ENCODE assay signal across 22 cellular contexts in the genomic region with DNA sequence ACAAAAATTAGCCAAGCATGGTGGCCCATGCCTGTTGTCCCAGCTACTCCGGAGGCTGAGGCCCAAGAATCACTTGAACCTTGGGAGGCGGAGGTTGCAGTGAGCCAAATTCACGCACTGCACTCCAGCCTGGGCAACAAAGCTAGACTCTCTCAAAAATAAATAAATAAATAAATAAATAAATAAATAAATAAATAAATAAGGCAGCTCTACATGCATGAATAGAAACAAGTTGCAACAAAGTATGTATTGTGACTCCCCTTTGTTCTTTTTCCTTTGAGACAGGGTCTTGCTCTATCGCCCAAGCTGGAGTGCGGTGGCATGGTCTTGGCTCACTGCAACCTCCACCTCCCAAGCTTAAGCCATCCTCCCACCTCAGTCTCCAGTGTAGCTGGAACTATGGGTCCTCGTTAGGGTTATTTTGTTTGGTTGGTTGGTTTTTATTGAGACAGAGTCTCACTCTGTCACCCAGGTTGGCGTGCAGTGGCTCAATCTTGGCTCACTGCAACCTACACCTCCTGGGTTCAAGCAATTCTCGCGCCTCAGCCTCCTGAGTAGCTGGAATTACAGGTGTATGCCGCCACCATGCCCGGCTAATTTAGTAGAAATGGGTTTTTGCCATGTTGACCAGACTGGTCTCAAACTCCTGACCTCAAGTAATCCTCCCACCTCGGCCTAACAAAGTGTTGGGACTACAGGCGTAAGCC. TPM values are rescaled to one million over a fixed set of nuclear protein-coding genes. Genes with fewer than 3 reads are reported as not detected.
DNase-seq lines count a peak whose midpoint lies in the region; ATAC-seq, FAIRE-seq and TF ChIP-seq lines count a peak whose summit lies in the region.
"Had no signal": no experiment of that assay in that cellular context is flagged by ENCODE, and none has a peak within 500 bp of the region (broad histone marks: within the 10 kb centered on the region; RNA-seq: fewer than 3 reads in every experiment).

No MANE protein-coding gene starts in this region.

- ATAC-seq in K562 (no peak), natural killer cell (no peak), HG02642 (IDR thresholded peaks at IDR 0.05; ENCODE audit: poor library complexity, unreplicated experiment) (no peak), HG03469 (IDR thresholded peaks at IDR 0.05; ENCODE audit: unreplicated experiment) (no peak)
- ATAC-seq in stimulated activated memory B cell treated with anti-CD40 and anti-IgM and Interleukin-4, amounts not matched to agents 10 μg/mL and 1 μg/mL and 100 μg/mL, for 72 hours = no peak
- ATAC-seq: mucosa of descending colon, psoas muscle had no signal

- H3K9ac ChIP-seq in K562 (ENCODE audit: insufficient read depth in 1 of 2, low read depth in 2 of 2, low read length in 2 of 2) = no peak overlapping the region

- H3K27me3 Mint-ChIP-seq in MCF 10A (ENCODE audit: insufficient read depth, unreplicated experiment) (no peaks in the 10 kb centered on the region), natural killer cell (ENCODE audit: low read depth in 2 of 2) (no peaks in the 10 kb centered on the region)
- H3K27me3 Mint-ChIP-seq in stimulated activated memory B cell treated with anti-CD40 and anti-IgM and Interleukin-4, amounts not matched to agents 10 μg/mL and 1 μg/mL and 100 μg/mL, for 72 hours = no peaks in the 10 kb centered on the region

- no peak for DNase-seq in breast epithelium (ENCODE audit: low spot score in 2 of 2)
- DNase-seq in MCF 10A (ENCODE audit: unreplicated experiment) = no peak
- no peak for DNase-seq in K562 (ENCODE audit: extremely low read depth in 1 of 4, low spot score in 3 of 4)
- DNase-seq in natural killer cell = no peak
- DNase-seq in activated gamma-delta T cell treated with Interleukin-2 at 50 U/mL for 16 hours = no peak
- DNase-seq: ACHN; activated CD4-positive, alpha-beta T cell treated with anti-CD3 and anti-CD28 coated beads for 4 hours; mucosa of descending colon; NCI-H1105; NCI-H2029; NCI-H2227 treated with DMSO at 0.1 percent for 48 hours; NCI-H82; psoas muscle; SHP77; stimulated activated naive CD4-positive, alpha-beta T cell; transverse colon had no signal

- H3K4me3 ChIP-seq in breast epithelium (no peak overlapping the region), K562 (no peak overlapping the region)
- H3K4me3 ChIP-seq: cardiac muscle cell, mucosa of descending colon, psoas muscle, transverse colon had no signal

- no peak for TF ChIP-seq RAD21 in K562 (CRISPR knock-in tag; conservative IDR thresholded peaks at IDR 0.05 in 1 of 2, IDR thresholded peaks at IDR 0.05 in 1 of 2)

- no peak overlapping the region for H3K4me3 Mint-ChIP-seq in MCF 10A (ENCODE audit: unreplicated experiment)
- H3K4me3 Mint-ChIP-seq in natural killer cell = no peak overlapping the region
- H3K4me3 Mint-ChIP-seq in stimulated activated memory B cell treated with anti-CD40 and anti-IgM and Interleukin-4, amounts not matched to agents 10 μg/mL and 1 μg/mL and 100 μg/mL, for 72 hours = no peak overlapping the region

- H3K4me2 ChIP-seq in K562 (ENCODE audit: insufficient read depth, low read length) = no peak overlapping the region

- intact Hi-C loops in breast epithelium (cut with DNase I; ENCODE audit: low total_unique reads) = no loop called here
- intact Hi-C loops in MCF 10A (cut with micrococcal nuclease) = no loop called here
- intact Hi-C loops in K562 (cut with micrococcal nuclease) = no loop called here
- intact Hi-C loops in natural killer cell (cut with micrococcal nuclease) = no loop called here

- peaks cover 18% of the 10 kb centered on the region for H3K4me1 Mint-ChIP-seq in MCF 10A (ENCODE audit: insufficient read depth, unreplicated experiment)
- H3K4me1 Mint-ChIP-seq in natural killer cell = peaks cover 47 to 53% of the 10 kb centered on the region in 2 donors
- H3K4me1 Mint-ChIP-seq in stimulated activated memory B cell treated with anti-CD40 and anti-IgM and Interleukin-4, amounts not matched to agents 10 μg/mL and 1 μg/mL and 100 μg/mL, for 72 hours = peaks cover 62% of the 10 kb centered on the region

- H3K36me3 Mint-ChIP-seq in MCF 10A (ENCODE audit: insufficient read depth, unreplicated experiment) (peaks cover 6% of the 10 kb centered on the region), natural killer cell (no peaks in the 10 kb centered on the region)
- H3K36me3 Mint-ChIP-seq in stimulated activated memory B cell treated with anti-CD40 and anti-IgM and Interleukin-4, amounts not matched to agents 10 μg/mL and 1 μg/mL and 100 μg/mL, for 72 hours = peaks cover 18% of the 10 kb centered on the region

- BruUV-seq in MCF 10A (replicated peaks; lab: Mats Ljungman, UMichigan) = no TSS peak
- no TSS peak for BruUV-seq in K562 (replicated peaks; lab: Mats Ljungman, UMichigan)

- H3K27ac Mint-ChIP-seq in MCF 10A (ENCODE audit: low read depth, unreplicated experiment) (no peak overlapping the region), natural killer cell (peak overlapping the region; percentile 43 to 60)
- no peak overlapping the region for H3K27ac Mint-ChIP-seq in stimulated activated memory B cell treated with anti-CD40 and anti-IgM and Interleukin-4, amounts not matched to agents 10 μg/mL and 1 μg/mL and 100 μg/mL, for 72 hours

- no peak for FAIRE-seq in K562 (lab: Jason Lieb, UNC)

- H3K36me3 ChIP-seq in breast epithelium = no peaks in the 10 kb centered on the region
- peaks cover 29% of the 10 kb centered on the region for H3K36me3 ChIP-seq in K562 (ENCODE audit: control insufficient read depth, insufficient read depth, low read length)
- H3K36me3 ChIP-seq: cardiac muscle cell, transverse colon had no signal

- WGBS in K562 (ENCODE audit: insufficient coverage, low coverage, missing lambda C conversion rate) = 87% methylated on average over 13 of the region's 13 CpGs

- H3K9me3 ChIP-seq in breast epithelium (no peaks in the 10 kb centered on the region), K562 (replicated peaks; ENCODE audit: control insufficient read depth, insufficient read depth, low read depth, low read length) (no peaks in the 10 kb centered on the region)
- H3K9me3 ChIP-seq: mucosa of descending colon, psoas muscle, transverse colon had no signal

- H3K27ac ChIP-seq in breast epithelium (peak overlapping the region; percentile 56 to 60), K562 (ENCODE audit: extremely low read depth, low read depth, low read length) (no peak overlapping the region; the same call in 2 of the 3 replicates)
- H3K27ac ChIP-seq: cardiac muscle cell, psoas muscle, transverse colon had no signal

- H3K9me1 ChIP-seq in K562 (ENCODE audit: control insufficient read depth, insufficient read depth, low read length) = no peaks in the 10 kb centered on the region

- 0 out of 2 replicates have a peak, but pooled peaks cover 7% of the 10 kb centered on the region for H4K20me1 ChIP-seq in K562 (replicated peaks; ENCODE audit: control insufficient read depth, insufficient read depth, low read length)

- POLR2A ChIA-PET in MCF 10A (lab: Yijun Ruan, JAX) (interaction anchor here (0.6 kb wide), 1 partner anchor 138 kb away, joined by 3 read pairs; no protein-coding TSS in a partner anchor), K562 (lab: Yijun Ruan, JAX) (interaction anchor here (1.2 kb wide), 1 partner anchor 10 kb away, joined by 3 read pairs; no protein-coding TSS in a partner anchor)

- H3K79me2 ChIP-seq in K562 (ENCODE audit: control insufficient read depth, insufficient read depth, low read length) = peaks cover 99% of the 10 kb centered on the region

- TF ChIP-seq EP300 in K562 (IDR thresholded peaks at IDR 0.05; ENCODE audit: low read length) = no peak

- in situ Hi-C loops in K562 (cut with MboI) = no loop called here

- TF ChIP-seq POLR2A in breast epithelium (IDR thresholded peaks at IDR 0.05) (no peak), K562 (conservative IDR thresholded peaks at IDR 0.05) (no peak)

- no peak overlapping the region for H2AFZ ChIP-seq in K562 (ENCODE audit: low read depth, low read length)

- H3K4me1 ChIP-seq in breast epithelium (no peaks in the 10 kb centered on the region), K562 (replicated peaks in 1 of 2; ENCODE audit: control insufficient read depth in 2 of 2, insufficient read depth in 2 of 2, low read length in 2 of 2) (peaks cover 13 to 23% of the 10 kb centered on the region in 2 experiments)

- TF ChIP-seq CTCF in breast epithelium (IDR thresholded peaks at IDR 0.05) (no peak), MCF 10A (IDR thresholded peaks at IDR 0.05; ENCODE audit: unreplicated experiment) (no peak), K562 (IDR thresholded peaks at IDR 0.05 in 2 of 3, conservative IDR thresholded peaks at IDR 0.05 in 1 of 3; ENCODE audit: insufficient read depth in 2 of 3, low read depth in 1 of 3, low read length in 3 of 3) (no peak), natural killer cell (IDR thresholded peaks at IDR 0.05) (no peak)

- CTCF ChIA-PET in MCF 10A (lab: Yijun Ruan, JAX) (no interaction called here), K562 (lab: Yijun Ruan, JAX; ENCODE audit: low intra/inter-chr PET ratio) (no interaction called here)

- H3K9me3 Mint-ChIP-seq in MCF 10A (ENCODE audit: unreplicated experiment) = no peaks in the 10 kb centered on the region
- H3K9me3 Mint-ChIP-seq in natural killer cell = no peaks in the 10 kb centered on the region
- H3K9me3 Mint-ChIP-seq in stimulated activated memory B cell treated with anti-CD40 and anti-IgM and Interleukin-4, amounts not matched to agents 10 μg/mL and 1 μg/mL and 100 μg/mL, for 72 hours = no peaks in the 10 kb centered on the region

- H3K27me3 ChIP-seq in breast epithelium = no peaks in the 10 kb centered on the region
- H3K27me3 ChIP-seq in K562 (ENCODE audit: control insufficient read depth in 2 of 2, insufficient read depth in 2 of 2, low read length in 2 of 2) = no peaks in the 10 kb centered on the region
- H3K27me3 ChIP-seq: cardiac muscle cell, transverse colon had no signal

RNA-seq across cellular contexts. Expression of a gene that starts 8.0 kb away (rescaled TPM):
- total RNA-seq in breast epithelium (10 to 100 TPM; 56.0 to 86.9 (median 74.7) TPM), MCF 10A (2022) (60.2 and 64.8 TPM in 2 replicates), K562 (2014; rRNA removed) (89.9 and 91.0 TPM in 2 replicates), K562 (2014; rRNA removed; fragmentation: Illumina TruSeq; extraction: Trizol) (106 and 120 TPM in 2 replicates), K562 (2015; rRNA removed; fragmentation: Illumina TruSeq; extraction: Trizol) (102 and 109 TPM in 2 replicates), K562 (2021) (123 TPM in 2 replicates), natural killer cell (100 to 1,000 TPM in 1 of 3 donors, 10 to 100 TPM in 2; 71.4 to 127 (median 90.5) TPM)
- 194 and 717 TPM in 2 replicates for total RNA-seq in K562 (2011; cell fraction: chromatin; rRNA removed; ENCODE audit: low replicate concordance)
- total RNA-seq in K562 (2011; cell fraction: nucleolus; rRNA removed) = 95.7 and 151 TPM in 2 replicates
- total RNA-seq in K562 (2011; cell fraction: nucleoplasm; rRNA removed) = 249 and 315 TPM in 2 replicates
- polyA plus RNA-seq in K562 (2011; rRNA removed) (78.6 and 97.2 TPM in 2 replicates), K562 (2014; fragmentation: Illumina TruSeq; extraction: Trizol) (101 and 121 TPM in 2 replicates), K562 (2014; fragmentation: Nextera tagmentation; extraction: Ambion mirVana) (10 to 100 TPM; 23.3 to 30.3 TPM), K562 (2014; rRNA removed) (101 and 106 TPM in 2 replicates)
- polyA plus RNA-seq in K562 (2011; cell fraction: cytosol; rRNA removed) = 13.8 and 29.6 TPM in 2 replicates
- polyA plus RNA-seq in K562 (2011; cell fraction: nucleus; rRNA removed) = 94.2 and 106 TPM in 2 replicates
- polyA plus RNA-seq in K562 (2012) = 92.9 and 103 TPM in 2 replicates
- polyA minus RNA-seq in K562 (2011; rRNA and poly(A)+ RNA removed) = 149 and 168 TPM in 2 replicates
- 39.7 and 45.1 TPM in 2 replicates for polyA minus RNA-seq in K562 (2011; cell fraction: cytosol; rRNA and poly(A)+ RNA removed)
- 77.0 and 154 TPM in 2 replicates for polyA minus RNA-seq in K562 (2011; cell fraction: nucleus; rRNA and poly(A)+ RNA removed)

RNA-seq across cellular contexts. Expression of a gene that starts 37.1 kb away (rescaled TPM):
- total RNA-seq in breast epithelium = under 1 TPM in 1 of 3 donors, not detected in 2; 0.33 TPM
- not detected in 2 replicates for total RNA-seq in MCF 10A (2022)
- total RNA-seq in K562 (2011; cell fraction: chromatin; rRNA removed; ENCODE audit: low replicate concordance) = not detected in 2 replicates
- total RNA-seq in K562 (2011; cell fraction: nucleolus; rRNA removed) = 0.13 TPM in 1 of 2 replicates, not detected in the other
- total RNA-seq in K562 (2011; cell fraction: nucleoplasm; rRNA removed) = not detected in 2 replicates
- total RNA-seq in K562 (2014; rRNA removed) = not detected in 2 replicates
- not detected in 2 replicates for total RNA-seq in K562 (2014; rRNA removed; fragmentation: Illumina TruSeq; extraction: Trizol)
- not detected in 2 replicates for total RNA-seq in K562 (2015; rRNA removed; fragmentation: Illumina TruSeq; extraction: Trizol)
- not detected in 2 replicates for total RNA-seq in K562 (2021)
- not detected in 2 replicates for polyA plus RNA-seq in K562 (2011; rRNA removed)
- not detected in 2 replicates for polyA plus RNA-seq in K562 (2011; cell fraction: cytosol; rRNA removed)
- polyA plus RNA-seq in K562 (2011; cell fraction: nucleus; rRNA removed) = 0.10 TPM in 1 of 2 replicates, not detected in the other
- polyA plus RNA-seq in K562 (2012) = 5.8 and 7.0 TPM in 2 replicates
- polyA plus RNA-seq in K562 (2014; fragmentation: Illumina TruSeq; extraction: Trizol) = not detected in 2 replicates
- polyA plus RNA-seq in K562 (2014; fragmentation: Nextera tagmentation; extraction: Ambion mirVana) = under 1 TPM; 0.45 to 0.48 TPM
- not detected in 2 replicates for polyA plus RNA-seq in K562 (2014; rRNA removed)
- polyA minus RNA-seq in K562 (2011; rRNA and poly(A)+ RNA removed) = not detected in 2 replicates
- polyA minus RNA-seq in K562 (2011; cell fraction: cytosol; rRNA and poly(A)+ RNA removed) = not detected in 2 replicates
- polyA minus RNA-seq in K562 (2011; cell fraction: nucleus; rRNA and poly(A)+ RNA removed) = not detected in 2 replicates
- 1 to 10 TPM; 2.8 to 3.9 (median 3.6) TPM for total RNA-seq in natural killer cell
- total RNA-seq: dermis microvascular lymphatic vessel endothelial cell, fibroblast of villous mesenchyme had no signal

Comparison
In these comparisons a context has a peak if more than half of its experiments do, and no peak if none do; other contexts are left out.
1. H3K27ac Mint-ChIP-seq: peak in natural killer cell (2 of 2); none in MCF 10A (single experiment) and stimulated activated memory B cell treated with anti-CD40 and anti-IgM and Interleukin-4, amounts not matched to agents 10 μg/mL and 1 μg/mL and 100 μg/mL, for 72 hours (single experiment).